Comparison of ENCODE assay signal across 1 cellular context in genomic region chr16:31106509-31107464, GRCh38.
TF ChIP-seq lines count a peak whose summit lies in the region.

No MANE protein-coding gene starts in this region.

TF ChIP-seq in GM12878, 131 proteins besides CTCF, POLR2A, EP300 and RAD21:
- TF ChIP-seq CEBPB (IDR thresholded peaks at IDR 0.05; ENCODE audit: borderline replicate concordance in 1 of 2, low read depth in 2 of 2, low read length in 2 of 2) (no peak), MLLT1 (IDR thresholded peaks at IDR 0.05) (peak; percentile 76), FOXK2 (IDR thresholded peaks at IDR 0.05) (no peak)
